ENCODE assay signal across 8 cellular contexts in the genomic region with DNA sequence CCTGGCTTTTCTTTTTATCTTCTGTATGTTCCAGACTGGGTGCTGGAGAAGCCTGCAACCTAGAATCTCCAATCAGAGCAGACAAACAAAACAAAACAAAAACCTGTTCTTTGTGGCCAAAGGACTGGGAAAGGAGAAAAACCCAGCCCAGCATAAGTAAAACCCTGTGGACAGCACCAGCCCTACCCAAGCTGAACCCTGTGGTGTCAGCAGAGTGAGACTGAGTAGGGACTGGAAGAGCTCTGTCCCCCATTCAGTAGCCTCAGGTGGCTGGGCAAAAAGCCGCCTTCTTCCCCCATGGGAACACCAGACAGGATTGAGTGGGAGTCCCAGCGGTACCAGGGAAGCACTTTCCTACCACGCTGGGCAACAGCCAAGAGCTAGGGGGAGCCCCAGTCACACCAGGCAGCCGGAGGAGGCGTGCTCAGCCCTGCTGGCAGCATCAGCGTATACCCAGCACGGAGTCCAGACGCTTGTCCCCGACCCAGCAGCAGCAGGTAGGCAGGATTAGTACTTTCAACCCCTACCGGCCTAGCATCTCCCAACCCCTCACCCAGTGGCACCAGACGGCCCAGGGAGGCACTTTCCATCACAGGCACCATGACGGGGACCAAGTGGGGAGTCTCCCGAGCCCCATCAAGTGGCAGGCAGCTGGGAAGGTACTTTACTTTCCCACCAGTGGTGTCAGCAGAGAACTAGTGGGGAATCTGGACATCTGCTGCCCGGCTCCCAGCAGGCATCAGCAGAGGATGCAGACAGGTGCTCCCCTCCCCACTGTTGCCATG. TPM values are rescaled to one million over a fixed set of nuclear protein-coding genes. Genes with fewer than 3 reads are reported as not detected.
DNase-seq lines count a peak whose midpoint lies in the region; ATAC-seq and TF ChIP-seq lines count a peak whose summit lies in the region.

No MANE protein-coding gene starts in this region.

- no peaks in the 10 kb centered on the region for H3K9me3 ChIP-seq in BLaER1
- H3K9me3 ChIP-seq in lower lobe of right lung, result no peaks in the 10 kb centered on the region

- H3K27me3 ChIP-seq in BLaER1 (no peaks in the 10 kb centered on the region), lower lobe of right lung (ENCODE audit: low read depth) (no peaks in the 10 kb centered on the region)

- H3K4me1 ChIP-seq in BLaER1 (peaks cover 20% of the 10 kb centered on the region), lower lobe of right lung (no peaks in the 10 kb centered on the region)

- H3K4me3 ChIP-seq in BLaER1 (peak overlapping the region; percentile 59), lower lobe of right lung (peak overlapping the region; percentile 53)

- H3K27ac ChIP-seq in BLaER1, result no peak overlapping the region
- H3K27ac ChIP-seq in lower lobe of right lung, result no peak overlapping the region

- TF ChIP-seq CTCF in lower lobe of right lung (IDR thresholded peaks at IDR 0.05), result peak; percentile 57

- intact Hi-C loops in lower lobe of right lung (cut with DNase I), result no loop called here

- H3K9ac ChIP-seq in BLaER1, result no peak overlapping the region

- no peaks in the 10 kb centered on the region for H4K20me1 ChIP-seq in BLaER1

- no peaks in the 10 kb centered on the region for H3K36me3 ChIP-seq in BLaER1
- H3K36me3 ChIP-seq in lower lobe of right lung, result no peaks in the 10 kb centered on the region

- ATAC-seq in GM19351 (IDR thresholded peaks at IDR 0.05; ENCODE audit: unreplicated experiment) (peak; percentile 95), HG03520 (IDR thresholded peaks at IDR 0.05; ENCODE audit: unreplicated experiment) (peak; percentile 80), lower lobe of right lung (peak; percentile 96 to 99)

- DNase-seq in NCI-H510A treated with DMSO at 0.1 percent for 48 hours (lab: John Stamatoyannopoulos, UW) (peak; percentile 56), lower lobe of right lung (peak; percentile 82)
- peak; percentile 43 to 45 for DNase-seq in activated CD4-positive, alpha-beta T cell treated with anti-CD3 and anti-CD28 coated beads, Interleukin-2, amount 50 U/mL, for 4 hours
- peak; percentile 32 for DNase-seq in effector CD4-positive, alpha-beta T cell
- DNase-seq in stimulated activated CD8-positive, alpha-beta memory T cell treated with anti-CD3 and anti-CD28 coated beads, Interleukin-12 subunit alpha, Interleukin-12 subunit beta, amount 100 ng/mL, for 1 hour (ENCODE audit: low read depth), result peak; percentile 15

- H3K4me2 ChIP-seq in BLaER1, result peak overlapping the region; percentile 62

RNA-seq across cellular contexts. Expression of a gene that starts 8.6 kb away (rescaled TPM):
- 8.5 TPM for total RNA-seq in lower lobe of right lung

Comparison
In these comparisons a context has a peak if more than half of its experiments do, and no peak if none do; other contexts are left out.
1. DNase-seq: peak in every context shown above with its lines; median percentile 82 in lower lobe of right lung; 56 in NCI-H510A treated with DMSO at 0.1 percent for 48 hours; 44 in activated CD4-positive, alpha-beta T cell treated with anti-CD3 and anti-CD28 coated beads, Interleukin-2, amount 50 U/mL, for 4 hours; 32 in effector CD4-positive, alpha-beta T cell; 15 in stimulated activated CD8-positive, alpha-beta memory T cell treated with anti-CD3 and anti-CD28 coated beads, Interleukin-12 subunit alpha, Interleukin-12 subunit beta, amount 100 ng/mL, for 1 hour.